Comparison of ENCODE assay signal across 8 cellular contexts in the genomic region with DNA sequence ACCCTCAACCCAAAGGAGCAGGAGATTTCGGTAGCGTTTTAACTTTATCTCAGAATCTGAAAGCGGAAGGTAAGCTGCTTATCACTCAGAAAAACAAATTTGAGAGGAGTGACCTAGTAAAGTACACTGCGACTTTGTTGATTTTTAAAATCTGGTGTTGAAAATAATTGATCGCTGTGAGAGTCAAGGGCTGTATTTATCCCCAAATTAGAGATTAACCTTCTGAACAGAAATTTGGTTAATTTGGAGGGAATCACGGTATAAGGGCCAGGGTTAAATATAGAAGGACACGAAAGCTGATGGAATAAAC.
DNase-seq lines count a peak whose midpoint lies in the region; ATAC-seq, FAIRE-seq and TF ChIP-seq lines count a peak whose summit lies in the region.

No MANE protein-coding gene starts in this region.

- H3K9me3 ChIP-seq in HEK293 (ENCODE audit: control insufficient read depth, insufficient read depth, low read depth, low read length) (no peaks in the 10 kb centered on the region), adipocyte (ENCODE audit: control insufficient read depth, low read length) (no peaks in the 10 kb centered on the region), iPS-20b (ENCODE audit: insufficient read depth, low read depth, low read length) (no peaks in the 10 kb centered on the region)

- no peaks in the 10 kb centered on the region for H3K4me1 ChIP-seq in HEK293 (ENCODE audit: control insufficient read depth, insufficient read depth, low read length)
- peaks cover 14% of the 10 kb centered on the region for H3K4me1 ChIP-seq in adipocyte (ENCODE audit: control insufficient read depth, insufficient read depth, low read length)
- peaks cover 13% of the 10 kb centered on the region; the same call in 1 of the 2 replicates for H3K4me1 ChIP-seq in iPS-20b (ENCODE audit: insufficient read depth, low read length)

- H3K9ac ChIP-seq in adipocyte (ENCODE audit: low read length) (peak overlapping the region; percentile 73), iPS-20b (ENCODE audit: low read depth, low read length) (peak overlapping the region; percentile 55; the same call in 1 of the 2 replicates)

- TF ChIP-seq CTCF in HEK293 (tag by site-specific recombination; IDR thresholded peaks at IDR 0.05) = no peak

- no peaks in the 10 kb centered on the region for H3K9me3 Mint-ChIP-seq in stimulated activated memory B cell treated with anti-CD40 and anti-IgM and Interleukin-4, amounts not matched to agents 10 μg/mL and 1 μg/mL and 100 μg/mL, for 72 hours

- no peak for ATAC-seq in stimulated activated memory B cell treated with anti-CD40 and anti-IgM and Interleukin-4, amounts not matched to agents 10 μg/mL and 1 μg/mL and 100 μg/mL, for 72 hours

- H3K36me3 ChIP-seq in HEK293 (ENCODE audit: control insufficient read depth in 2 of 2, insufficient read depth in 1 of 2, low read length in 2 of 2) (peaks cover 0 to 15% of the 10 kb centered on the region in 2 experiments; a peak in 1 of 3 replicates), adipocyte (ENCODE audit: control insufficient read depth, insufficient read depth, low read length, severe bottlenecking) (no peaks in the 10 kb centered on the region), iPS-20b (ENCODE audit: insufficient read depth, low read depth, low read length) (no peaks in the 10 kb centered on the region)

- peak overlapping the region; percentile 82 for H3K4me3 Mint-ChIP-seq in stimulated activated memory B cell treated with anti-CD40 and anti-IgM and Interleukin-4, amounts not matched to agents 10 μg/mL and 1 μg/mL and 100 μg/mL, for 72 hours

- H3K27ac ChIP-seq in HEK293 (ENCODE audit: extremely low read depth, low read depth, low read length) (no peak overlapping the region), iPS-20b (ENCODE audit: low read length) (no peak overlapping the region)

- POLR2A ChIA-PET in HEK293 (lab: Yijun Ruan, JAX) = no interaction called here

- no peak for TF ChIP-seq POLR2A in H54 (IDR thresholded peaks at IDR 0.05; ENCODE audit: low read depth, low read length)

- DNase-seq in adipocyte (ENCODE audit: low read depth) (no peak), NK-92 (lab: John Stamatoyannopoulos, UW; ENCODE audit: unreplicated experiment) (no peak), T1000 (lab: John Stamatoyannopoulos, UW) (no peak), NCI-H1105 (lab: John Stamatoyannopoulos, UW) (no peak), H54 (ENCODE audit: insufficient read length, low spot score) (no peak)

- peaks cover 19% of the 10 kb centered on the region for H3K4me1 Mint-ChIP-seq in stimulated activated memory B cell treated with anti-CD40 and anti-IgM and Interleukin-4, amounts not matched to agents 10 μg/mL and 1 μg/mL and 100 μg/mL, for 72 hours

- CTCF ChIA-PET in HEK293 (lab: Yijun Ruan, JAX) = no interaction called here

- H3K27me3 ChIP-seq in adipocyte (replicated peaks; ENCODE audit: control insufficient read depth, insufficient read depth, low read length) (peaks cover 12% of the 10 kb centered on the region), iPS-20b (ENCODE audit: insufficient read depth, low read length) (no peaks in the 10 kb centered on the region)

- peaks cover 14% of the 10 kb centered on the region for H3K36me3 Mint-ChIP-seq in stimulated activated memory B cell treated with anti-CD40 and anti-IgM and Interleukin-4, amounts not matched to agents 10 μg/mL and 1 μg/mL and 100 μg/mL, for 72 hours

- H3K27me3 Mint-ChIP-seq in stimulated activated memory B cell treated with anti-CD40 and anti-IgM and Interleukin-4, amounts not matched to agents 10 μg/mL and 1 μg/mL and 100 μg/mL, for 72 hours = no peaks in the 10 kb centered on the region

- FAIRE-seq in H54 (lab: Jason Lieb, UNC) = no peak

- peak overlapping the region; percentile 87 for H3K27ac Mint-ChIP-seq in stimulated activated memory B cell treated with anti-CD40 and anti-IgM and Interleukin-4, amounts not matched to agents 10 μg/mL and 1 μg/mL and 100 μg/mL, for 72 hours

- H3K4me3 ChIP-seq in HEK293 (ENCODE audit: low read depth, low read length) = peak overlapping the region; percentile 21
- H3K4me3 ChIP-seq in adipocyte (ENCODE audit: low read length) = peak overlapping the region; percentile 72
- H3K4me3 ChIP-seq in iPS-20b (ENCODE audit: low read length) = peak overlapping the region; percentile 47

TF ChIP-seq in HEK293, 187 proteins besides CTCF, POLR2A, EP300 and RAD21:
- TF ChIP-seq, protein P1, sequence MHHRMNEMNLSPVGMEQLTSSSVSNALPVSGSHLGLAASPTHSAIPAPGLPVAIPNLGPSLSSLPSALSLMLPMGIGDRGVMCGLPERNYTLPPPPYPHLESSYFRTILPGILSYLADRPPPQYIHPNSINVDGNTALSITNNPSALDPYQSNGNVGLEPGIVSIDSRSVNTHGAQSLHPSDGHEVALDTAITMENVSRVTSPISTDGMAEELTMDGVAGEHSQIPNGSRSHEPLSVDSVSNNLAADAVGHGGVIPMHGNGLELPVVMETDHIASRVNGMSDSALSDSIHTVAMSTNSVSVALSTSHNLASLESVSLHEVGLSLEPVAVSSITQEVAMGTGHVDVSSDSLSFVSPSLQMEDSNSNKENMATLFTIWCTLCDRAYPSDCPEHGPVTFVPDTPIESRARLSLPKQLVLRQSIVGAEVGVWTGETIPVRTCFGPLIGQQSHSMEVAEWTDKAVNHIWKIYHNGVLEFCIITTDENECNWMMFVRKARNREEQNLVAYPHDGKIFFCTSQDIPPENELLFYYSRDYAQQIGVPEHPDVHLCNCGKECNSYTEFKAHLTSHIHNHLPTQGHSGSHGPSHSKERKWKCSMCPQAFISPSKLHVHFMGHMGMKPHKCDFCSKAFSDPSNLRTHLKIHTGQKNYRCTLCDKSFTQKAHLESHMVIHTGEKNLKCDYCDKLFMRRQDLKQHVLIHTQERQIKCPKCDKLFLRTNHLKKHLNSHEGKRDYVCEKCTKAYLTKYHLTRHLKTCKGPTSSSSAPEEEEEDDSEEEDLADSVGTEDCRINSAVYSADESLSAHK (tag by site-specific recombination; IDR thresholded peaks at IDR 0.05) = no peak
- peak; percentile 91 for TF ChIP-seq TCF7L2 (IDR thresholded peaks at IDR 0.05; ENCODE audit: borderline replicate concordance, low read depth, low read length)
TF ChIP-seq in HEK293: peak in this region for 1.

Comparison
In these comparisons a context has a peak if more than half of its experiments do, and no peak if none do; other contexts are left out.
1. H3K4me3 ChIP-seq: peak in every context shown above with its lines; median percentile 72 in adipocyte; 47 in iPS-20b; 21 in HEK293.